9 cellular contexts compared by ENCODE assay signal in genomic region chr2:144519934-144520717, GRCh38. TPM values are rescaled to one million over a fixed set of nuclear protein-coding genes. Genes with fewer than 3 reads are reported as not detected.
A peak's percentile ranks its signal among the peaks of the same experiment; 100 is the strongest.
DNase-seq lines count a peak whose midpoint lies in the region; ATAC-seq lines count a peak whose summit lies in the region.
"Had no signal": no experiment of that assay in that cellular context is flagged by ENCODE, and none has a peak within 500 bp of the region (broad histone marks: within the 10 kb centered on the region; RNA-seq: fewer than 3 reads in every experiment).

TSS of gene ZEB2 (minus strand) at chr2:144520119. CDS start at chr2:144517350, 2,769 bp downstream.

- DNase-seq in Caki2 (ENCODE audit: low read depth) (peak; percentile 73), HUDEP-2 (lab: John Stamatoyannopoulos, UW; ENCODE audit: unreplicated experiment in 76 of 76) (peak in 74 of 76 experiments; percentile 13 to 88 (median 68)), SKM-1 treated with dmso at 0.1 percent for 144 hours (lab: John Stamatoyannopoulos, UW; ENCODE audit: unreplicated experiment) (peak; percentile 86), memory B cell (ENCODE audit: low spot score in 2 of 2) (peak in 1 of 2 donors; percentile 49), NCI-H510A treated with DMSO at 0.1 percent for 48 hours (lab: John Stamatoyannopoulos, UW) (no peak)

- no peaks in the 10 kb centered on the region for H3K9me3 Mint-ChIP-seq in memory B cell

- in situ Hi-C loops in Caki2 (cut with HindIII; ENCODE audit: low pct_unique_long_range_greater_than_20kb, low sequenced_read_pairs) = no loop called here

- ATAC-seq in memory B cell (ENCODE audit: low read depth) = peak; percentile 49
- ATAC-seq in GM21360 (IDR thresholded peaks at IDR 0.05; ENCODE audit: unreplicated experiment) = no peak

- peak within 1 kb of the TSS; percentile 26 for H3K4me3 ChIP-seq in endocrine pancreas (ENCODE audit: control insufficient read depth, insufficient read depth, low read length)

- H3K27me3 ChIP-seq in endocrine pancreas (ENCODE audit: control insufficient read depth, insufficient read depth, low read length) = peaks cover 15% of the 10 kb centered on the region

- peaks cover 6% of the 10 kb centered on the region for H3K36me3 Mint-ChIP-seq in memory B cell

- H3K9me3 ChIP-seq in endocrine pancreas (ENCODE audit: control insufficient read depth, low read length) = no peaks in the 10 kb centered on the region

- H3K4me1 Mint-ChIP-seq in memory B cell = peaks cover 30% of the 10 kb centered on the region

- peak within 1 kb of the TSS; percentile 99 for H3K27ac ChIP-seq in temporal lobe (ENCODE audit: low read depth, low read length)
- H3K27ac ChIP-seq: VCaP had no signal

- peak within 1 kb of the TSS; percentile 62 for H3K4me3 Mint-ChIP-seq in memory B cell

- H3K4me1 ChIP-seq in endocrine pancreas (ENCODE audit: control insufficient read depth, insufficient read depth, low read length) = no peaks in the 10 kb centered on the region

- no peak within 1 kb of the TSS for H3K27ac Mint-ChIP-seq in memory B cell

- H3K27me3 Mint-ChIP-seq in memory B cell = peaks cover 5% of the 10 kb centered on the region

- H3K36me3 ChIP-seq in endocrine pancreas (ENCODE audit: control insufficient read depth, insufficient read depth, low read length) = no peaks in the 10 kb centered on the region

- no peak within 1 kb of the TSS for H3K9ac ChIP-seq in endocrine pancreas (ENCODE audit: control insufficient read depth, insufficient read depth, low read length)

RNA-seq across cellular contexts. Expression of gene ZEB2, which starts in this region (rescaled TPM):
- 1.2 and 1.7 TPM in 2 replicates for total RNA-seq in Caki2 (2014; rRNA removed; shearing (Covaris generic); ENCODE audit: low replicate concordance)
- 283 TPM for total RNA-seq in temporal lobe

Comparison
In these comparisons a context has a peak if more than half of its experiments do, and no peak if none do; other contexts are left out.
1. RNA of gene ZEB2 (total RNA-seq): 283 TPM in temporal lobe (single experiment); 1.2 to 1.7 TPM in Caki2; every median in the first group is over 100 times any median in the second.